Comparison of ENCODE assay signal across 9 cellular contexts in the genomic region with DNA sequence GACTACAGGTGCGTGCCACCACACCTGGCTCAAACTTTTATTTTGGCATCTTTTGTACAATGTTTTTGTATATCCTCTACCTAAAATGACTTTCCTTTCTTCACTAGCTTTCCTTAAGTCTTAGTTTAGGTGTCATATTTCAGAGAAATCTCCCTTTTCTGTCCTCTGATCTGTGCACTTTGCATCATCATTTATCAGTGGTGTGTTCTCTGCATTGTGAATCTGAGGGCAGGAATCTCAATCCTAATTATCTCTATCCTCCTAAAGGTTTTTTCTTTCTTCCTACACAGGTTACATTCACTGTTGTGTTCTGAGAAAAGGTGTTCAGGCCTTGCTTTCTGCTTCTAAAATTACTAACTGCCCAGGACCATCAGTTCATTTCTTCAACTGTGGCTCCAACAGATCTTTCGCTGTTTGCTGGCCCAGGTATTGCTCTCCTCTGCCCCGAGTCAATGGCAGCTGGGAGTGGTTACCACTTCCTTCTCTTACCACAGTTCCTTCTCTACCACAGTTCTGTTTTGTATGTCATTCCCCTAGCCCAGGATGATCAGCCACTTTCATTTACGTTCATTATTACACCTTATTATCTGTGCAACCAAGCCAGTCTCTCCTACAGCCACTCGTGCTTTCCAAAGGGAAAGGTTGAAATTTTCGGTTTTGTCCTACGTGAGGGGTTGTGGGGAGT. TPM values are rescaled to one million over a fixed set of nuclear protein-coding genes. Genes with fewer than 3 reads are reported as not detected.
DNase-seq lines count a peak whose midpoint lies in the region; ATAC-seq and TF ChIP-seq lines count a peak whose summit lies in the region.
"Had no signal": no experiment of that assay in that cellular context is flagged by ENCODE, and none has a peak within 500 bp of the region (broad histone marks: within the 10 kb centered on the region; RNA-seq: fewer than 3 reads in every experiment).

No MANE protein-coding gene starts in this region.

- H3K23ac ChIP-seq in mesendoderm (ENCODE audit: low read length), result no peak overlapping the region

- peaks cover 44% of the 10 kb centered on the region for H3K79me2 ChIP-seq in mesendoderm (ENCODE audit: control insufficient read depth, insufficient read depth, low read length)

- no peak overlapping the region for H3K18ac ChIP-seq in mesendoderm (ENCODE audit: low read length)

- no peak overlapping the region for H2AK5ac ChIP-seq in mesendoderm (ENCODE audit: low read length)

- no peaks in the 10 kb centered on the region for H3K27me3 Mint-ChIP-seq in activated T-helper 1 cell treated with anti-CD3 and anti-CD28 coated beads, Interleukin-12 subunit alpha, Interleukin-12 subunit beta, Interleukin-2, Interleukin-4 antibody, amounts not matched to agents 30 ng/mL and 10 ng/mL and 1 ng/mL, durations not matched to agents 14 hours and 24 hours and 36 hours (ENCODE audit: insufficient read depth)

- no peak for TF ChIP-seq CTCF in GM12865 (IDR thresholded peaks at IDR 0.05; ENCODE audit: insufficient read depth, low read depth, low read length, missing control alignments)

- H2BK15ac ChIP-seq in mesendoderm (replicated peaks; ENCODE audit: low read depth), result no peak overlapping the region

- peak; percentile 80 for DNase-seq in GM12865 (ENCODE audit: low read depth)
- DNase-seq in activated T-helper 1 cell treated with anti-CD3 and anti-CD28 coated beads, Interleukin-12 subunit alpha, Interleukin-12 subunit beta, Interleukin-2, Interleukin-4 antibody, amounts not matched to agents 30 ng/mL and 10 ng/mL and 1 ng/mL, durations not matched to agents 14 hours and 24 hours and 36 hours (ENCODE audit: low spot score), result peak; percentile 50
- DNase-seq in stimulated activated CD4-positive, alpha-beta T cell treated with anti-CD3 and anti-CD28 coated beads, Interleukin-4, amount 100 ng/mL, for 4 hours, result peak; percentile 13 to 22
- no peak for DNase-seq in mesendoderm
- no peak for DNase-seq in HCEC 1CT
- no peak for DNase-seq in NCI-H748 treated with DMSO at 0.1 percent for 48 hours (lab: John Stamatoyannopoulos, UW)

- H2BK5ac ChIP-seq in mesendoderm (ENCODE audit: low read length), result no peak overlapping the region

- peaks cover 15% of the 10 kb centered on the region for H3K79me1 ChIP-seq in mesendoderm (ENCODE audit: low read length)

- no peak overlapping the region for H4K5ac ChIP-seq in mesendoderm (ENCODE audit: low read length)

- peak overlapping the region; percentile 83 for H3K27ac Mint-ChIP-seq in activated T-helper 1 cell treated with anti-CD3 and anti-CD28 coated beads, Interleukin-12 subunit alpha, Interleukin-12 subunit beta, Interleukin-2, Interleukin-4 antibody, amounts not matched to agents 30 ng/mL and 10 ng/mL and 1 ng/mL, durations not matched to agents 14 hours and 24 hours and 36 hours

- no peaks in the 10 kb centered on the region for H3K36me3 ChIP-seq in KOPT-K1 (ENCODE audit: insufficient read depth, low read length)
- no peaks in the 10 kb centered on the region for H3K36me3 ChIP-seq in mesendoderm (ENCODE audit: control insufficient read depth, insufficient read depth, low read length)

- peak overlapping the region; percentile 77 for H3K4me3 Mint-ChIP-seq in activated T-helper 1 cell treated with anti-CD3 and anti-CD28 coated beads, Interleukin-12 subunit alpha, Interleukin-12 subunit beta, Interleukin-2, Interleukin-4 antibody, amounts not matched to agents 30 ng/mL and 10 ng/mL and 1 ng/mL, durations not matched to agents 14 hours and 24 hours and 36 hours

- no CpG with 5 or more reads among the region's 7 CpGs for WGBS in mesendoderm (ENCODE audit: extremely low coverage, insufficient coverage, low lambda C conversion rate)

- no peak overlapping the region for H4K8ac ChIP-seq in mesendoderm (ENCODE audit: low read depth, low read length)

- peaks cover 78% of the 10 kb centered on the region for H3K4me1 Mint-ChIP-seq in activated T-helper 1 cell treated with anti-CD3 and anti-CD28 coated beads, Interleukin-12 subunit alpha, Interleukin-12 subunit beta, Interleukin-2, Interleukin-4 antibody, amounts not matched to agents 30 ng/mL and 10 ng/mL and 1 ng/mL, durations not matched to agents 14 hours and 24 hours and 36 hours (ENCODE audit: low read depth)

- H3K9ac ChIP-seq in mesendoderm (ENCODE audit: low read length), result no peak overlapping the region

- no peaks in the 10 kb centered on the region for H3K9me3 Mint-ChIP-seq in activated T-helper 1 cell treated with anti-CD3 and anti-CD28 coated beads, Interleukin-12 subunit alpha, Interleukin-12 subunit beta, Interleukin-2, Interleukin-4 antibody, amounts not matched to agents 30 ng/mL and 10 ng/mL and 1 ng/mL, durations not matched to agents 14 hours and 24 hours and 36 hours

- peak; percentile 99 for ATAC-seq in GM21619 (IDR thresholded peaks at IDR 0.05; ENCODE audit: unreplicated experiment)
- ATAC-seq: body of pancreas had no signal

- H3K4me3 ChIP-seq in GM12865 (ENCODE audit: low read depth, low read length) (peak overlapping the region; percentile 27; the same call in 1 of the 2 replicates), mesendoderm (ENCODE audit: low read length) (no peak overlapping the region)
- H3K4me3 ChIP-seq: body of pancreas had no signal

- H3K36me3 Mint-ChIP-seq in activated T-helper 1 cell treated with anti-CD3 and anti-CD28 coated beads, Interleukin-12 subunit alpha, Interleukin-12 subunit beta, Interleukin-2, Interleukin-4 antibody, amounts not matched to agents 30 ng/mL and 10 ng/mL and 1 ng/mL, durations not matched to agents 14 hours and 24 hours and 36 hours (ENCODE audit: low read depth), result peaks cover 16% of the 10 kb centered on the region

- H3K4me2 ChIP-seq in mesendoderm (ENCODE audit: low read length), result no peak overlapping the region

- H3K27ac ChIP-seq in KOPT-K1 (ENCODE audit: low read depth, low read length, poor library complexity, severe bottlenecking) (peak overlapping the region; percentile 49), mesendoderm (ENCODE audit: low read depth, low read length) (no peak overlapping the region)
- H3K27ac ChIP-seq: body of pancreas had no signal

- H3K4me1 ChIP-seq in mesendoderm (ENCODE audit: control insufficient read depth, low read depth, low read length), result no peaks in the 10 kb centered on the region

- no peaks in the 10 kb centered on the region for H3K9me3 ChIP-seq in KOPT-K1 (ENCODE audit: insufficient read depth, low read length, poor library complexity, severe bottlenecking)
- H3K9me3 ChIP-seq: body of pancreas had no signal

- no peak overlapping the region for H3K4ac ChIP-seq in mesendoderm (ENCODE audit: low read depth, low read length)

- intact Hi-C loops in activated T-helper 1 cell treated with anti-CD3 and anti-CD28 coated beads, Interleukin-12 subunit alpha, Interleukin-12 subunit beta, Interleukin-2, Interleukin-4 antibody, amounts not matched to agents 30 ng/mL and 10 ng/mL and 1 ng/mL, durations not matched to agents 14 hours and 24 hours and 36 hours (cut with micrococcal nuclease), result loop anchor here (1.0 to 2.0 kb wide), 4 partner anchors 8 to 61 kb away; no protein-coding TSS in a partner anchor

- no peak overlapping the region for H3K56ac ChIP-seq in mesendoderm (ENCODE audit: low read length)

- H3K27me3 ChIP-seq in mesendoderm (ENCODE audit: insufficient read depth, low read length, poor library complexity), result no peaks in the 10 kb centered on the region
- H3K27me3 ChIP-seq: body of pancreas had no signal

- no peak overlapping the region for H2BK120ac ChIP-seq in mesendoderm (ENCODE audit: low read depth, low read length)

RNA-seq across cellular contexts. Expression of a gene that starts 14.0 kb away (rescaled TPM):
- 38.5 and 42.6 TPM in 2 replicates for total RNA-seq in activated T-helper 1 cell treated with anti-CD3 and anti-CD28 coated beads, Interleukin-12 subunit alpha, Interleukin-12 subunit beta, Interleukin-2, Interleukin-4 antibody, amounts not matched to agents 30 ng/mL and 10 ng/mL and 1 ng/mL, durations not matched to agents 14 hours and 24 hours and 36 hours
- 21.7 TPM for polyA plus RNA-seq in mesendoderm (2013, experiment 1 of 2)
- 21.0 TPM for polyA plus RNA-seq in mesendoderm (2013, experiment 2 of 2)

Comparison
In these comparisons a context has a peak if more than half of its experiments do, and no peak if none do; other contexts are left out.
1. DNase-seq: peak in GM12865 (single experiment), activated T-helper 1 cell treated with anti-CD3 and anti-CD28 coated beads, Interleukin-12 subunit alpha, Interleukin-12 subunit beta, Interleukin-2, Interleukin-4 antibody, amounts not matched to agents 30 ng/mL and 10 ng/mL and 1 ng/mL, durations not matched to agents 14 hours and 24 hours and 36 hours (single experiment) and stimulated activated CD4-positive, alpha-beta T cell treated with anti-CD3 and anti-CD28 coated beads, Interleukin-4, amount 100 ng/mL, for 4 hours (2 of 2); none in mesendoderm (single experiment), HCEC 1CT (single experiment) and NCI-H748 treated with DMSO at 0.1 percent for 48 hours (single experiment).